8 cellular contexts compared by ENCODE assay signal in genomic region chr5:98933446-98934072, GRCh38. TPM values are rescaled to one million over a fixed set of nuclear protein-coding genes. Genes with fewer than 3 reads are reported as not detected.
DNase-seq lines count a peak whose midpoint lies in the region; ATAC-seq, FAIRE-seq and TF ChIP-seq lines count a peak whose summit lies in the region.

No MANE protein-coding gene starts in this region.

- peaks cover 41% of the 10 kb centered on the region for H3K79me2 ChIP-seq in K562 (ENCODE audit: control insufficient read depth, insufficient read depth, low read length)

- H3K27ac Mint-ChIP-seq in CD8-positive, alpha-beta memory T cell: peak overlapping the region; percentile 90 to 100 (median 95)

- POLR2A ChIA-PET in CD8-positive, alpha-beta memory T cell (lab: Charles Lee): interaction anchor here (1.5 kb wide), 1 partner anchor 104 kb away, joined by 3 read pairs; no protein-coding TSS in a partner anchor
- POLR2A ChIA-PET in K562 (lab: Yijun Ruan, JAX): interaction anchor here (0.9 to 1.0 kb wide), 3 partner anchors 15 to 35 kb away, joined by 3 to 6 read pairs (median 4); no protein-coding TSS in a partner anchor

- 79% methylated on average over 5 of the region's 5 CpGs for WGBS in K562 (ENCODE audit: insufficient coverage, low coverage, missing lambda C conversion rate)

- no peak for TF ChIP-seq EP300 in K562 (IDR thresholded peaks at IDR 0.05; ENCODE audit: low read length)

- DNase-seq in CD8-positive, alpha-beta memory T cell: peak in 3 of 5 donors; percentile 54 to 72 (median 67)
- no peak for DNase-seq in K562 (ENCODE audit: extremely low read depth in 1 of 4, low spot score in 3 of 4)
- DNase-seq in nucleus accumbens (lab: John Stamatoyannopoulos, UW): no peak
- no peak for DNase-seq in ureter (ENCODE audit: low spot score)
- DNase-seq in activated CD4-positive, alpha-beta T cell treated with anti-CD3 and anti-CD28 coated beads for 48 hours: no peak

- H3K9me3 Mint-ChIP-seq in CD8-positive, alpha-beta memory T cell: no peaks in the 10 kb centered on the region

- no peaks in the 10 kb centered on the region for H3K27me3 ChIP-seq in CD8-positive, alpha-beta memory T cell (ENCODE audit: insufficient read depth, low read length, poor library complexity, severe bottlenecking)
- H3K27me3 ChIP-seq in K562 (ENCODE audit: control insufficient read depth in 2 of 2, insufficient read depth in 2 of 2, low read length in 2 of 2): no peaks in the 10 kb centered on the region

- in situ Hi-C loops in K562 (cut with MboI): no loop called here

- H3K4me3 Mint-ChIP-seq in CD8-positive, alpha-beta memory T cell: peak overlapping the region; percentile 0 to 64 (median 23)

- H4K20me1 ChIP-seq in K562 (replicated peaks; ENCODE audit: control insufficient read depth, insufficient read depth, low read length): no peaks in the 10 kb centered on the region

- TF ChIP-seq RAD21 in K562 (CRISPR knock-in tag; conservative IDR thresholded peaks at IDR 0.05 in 1 of 2, IDR thresholded peaks at IDR 0.05 in 1 of 2): no peak

- peak overlapping the region; percentile 28 for H3K27ac ChIP-seq in CD8-positive, alpha-beta memory T cell (ENCODE audit: low read depth, low read length)
- H3K27ac ChIP-seq in K562 (ENCODE audit: extremely low read depth, low read depth, low read length): no peak overlapping the region

- peaks cover 55 to 87% (median 69%) of the 10 kb centered on the region in 3 donors for H3K4me1 Mint-ChIP-seq in CD8-positive, alpha-beta memory T cell

- ATAC-seq in GM19372 (IDR thresholded peaks at IDR 0.05; ENCODE audit: low read depth, unreplicated experiment) (peak; percentile 15), HG03575 (IDR thresholded peaks at IDR 0.05; ENCODE audit: extremely low read depth, insufficient number of reproducible peaks, low FRiP score, unreplicated experiment) (peak; percentile 23), K562 (no peak), HG02970 (IDR thresholded peaks at IDR 0.05; ENCODE audit: low FRiP score, unreplicated experiment) (no peak)

- no peak overlapping the region for H2AFZ ChIP-seq in K562 (ENCODE audit: low read depth, low read length)

- intact Hi-C loops in K562 (cut with micrococcal nuclease): no loop called here

- CTCF ChIA-PET in CD8-positive, alpha-beta memory T cell (lab: Charles Lee): no interaction called here
- CTCF ChIA-PET in K562 (lab: Yijun Ruan, JAX; ENCODE audit: low intra/inter-chr PET ratio): no interaction called here

- peaks cover 54% of the 10 kb centered on the region for H3K4me1 ChIP-seq in CD8-positive, alpha-beta memory T cell (ENCODE audit: insufficient read depth, low read length)
- peaks cover 5 to 25% of the 10 kb centered on the region in 2 experiments; a peak in 4 of 5 replicates for H3K4me1 ChIP-seq in K562 (replicated peaks in 1 of 2; ENCODE audit: control insufficient read depth in 2 of 2, insufficient read depth in 2 of 2, low read length in 2 of 2)

- H3K9me3 ChIP-seq in CD8-positive, alpha-beta memory T cell (ENCODE audit: low read length): no peaks in the 10 kb centered on the region
- H3K9me3 ChIP-seq in K562 (replicated peaks; ENCODE audit: control insufficient read depth, insufficient read depth, low read depth, low read length): no peaks in the 10 kb centered on the region

- H3K4me3 ChIP-seq in CD8-positive, alpha-beta memory T cell (ENCODE audit: low read length): no peak overlapping the region
- no peak overlapping the region for H3K4me3 ChIP-seq in K562

- TF ChIP-seq CTCF in K562 (IDR thresholded peaks at IDR 0.05 in 2 of 3, conservative IDR thresholded peaks at IDR 0.05 in 1 of 3; ENCODE audit: insufficient read depth in 2 of 3, low read depth in 1 of 3, low read length in 3 of 3): no peak

- BruUV-seq in K562 (replicated peaks; lab: Mats Ljungman, UMichigan): no TSS peak

- no peak for TF ChIP-seq POLR2A in K562 (conservative IDR thresholded peaks at IDR 0.05)

- peaks cover 0 to 7% of the 10 kb centered on the region in 2 donors for H3K27me3 Mint-ChIP-seq in CD8-positive, alpha-beta memory T cell

- peaks cover 0 to 35% (median 2%) of the 10 kb centered on the region in 3 donors for H3K36me3 Mint-ChIP-seq in CD8-positive, alpha-beta memory T cell

- H3K9me1 ChIP-seq in K562 (ENCODE audit: control insufficient read depth, insufficient read depth, low read length): no peaks in the 10 kb centered on the region

- no peak overlapping the region for H3K9ac ChIP-seq in K562 (ENCODE audit: insufficient read depth in 1 of 2, low read depth in 2 of 2, low read length in 2 of 2)

- no peak for FAIRE-seq in K562 (lab: Jason Lieb, UNC)

- no peak overlapping the region for H3K4me2 ChIP-seq in K562 (ENCODE audit: insufficient read depth, low read length)

- H3K36me3 ChIP-seq in CD8-positive, alpha-beta memory T cell (ENCODE audit: insufficient read depth, low read length): no peaks in the 10 kb centered on the region
- peaks cover 8% of the 10 kb centered on the region; the same call in 2 of the 3 replicates for H3K36me3 ChIP-seq in K562 (ENCODE audit: control insufficient read depth, insufficient read depth, low read length)

TF ChIP-seq in K562, 482 proteins besides CTCF, POLR2A, EP300 and RAD21:
- TF ChIP-seq ZNF445 (CRISPR knock-in tag; IDR thresholded peaks at IDR 0.05; ENCODE audit: low read depth) (no peak), GMEB1 (CRISPR knock-in tag; IDR thresholded peaks at IDR 0.05) (no peak), POLR2B (IDR thresholded peaks at IDR 0.05; ENCODE audit: low read depth, partially characterized antibody) (peak; percentile 14), POLR2AphosphoS2 (IDR thresholded peaks at IDR 0.05; ENCODE audit: low read length) (no peak), ZNF695 (CRISPR knock-in tag; IDR thresholded peaks at IDR 0.05) (no peak), TCFL5 (CRISPR knock-in tag; conservative IDR thresholded peaks at IDR 0.05) (no peak), RBM15 (IDR thresholded peaks at IDR 0.05; ENCODE audit: insufficient read depth, low read length) (no peak), MCM3 (IDR thresholded peaks at IDR 0.05) (no peak)

RNA-seq across cellular contexts. Expression of gene CHD1, which starts 4.8 kb away (rescaled TPM):
- 10 to 100 TPM; 70.8 to 73.6 TPM for total RNA-seq in CD8-positive, alpha-beta memory T cell
- 14.1 TPM for polyA plus RNA-seq in CD8-positive, alpha-beta memory T cell
- total RNA-seq in K562 (2011; cell fraction: chromatin; rRNA removed; ENCODE audit: low replicate concordance): 44.8 and 254 TPM in 2 replicates
- 14.8 and 27.5 TPM in 2 replicates for total RNA-seq in K562 (2011; cell fraction: nucleolus; rRNA removed)
- 79.9 and 108 TPM in 2 replicates for total RNA-seq in K562 (2011; cell fraction: nucleoplasm; rRNA removed)
- total RNA-seq in K562 (2014; rRNA removed) (55.6 and 58.7 TPM in 2 replicates), K562 (2014; rRNA removed; fragmentation: Illumina TruSeq; extraction: Trizol) (103 and 112 TPM in 2 replicates), K562 (2015; rRNA removed; fragmentation: Illumina TruSeq; extraction: Trizol) (124 and 133 TPM in 2 replicates), K562 (2021) (48.8 and 50.3 TPM in 2 replicates), ureter (53.5 TPM)
- polyA plus RNA-seq in K562 (2011; rRNA removed) (38.0 and 68.0 TPM in 2 replicates), K562 (2014; fragmentation: Illumina TruSeq; extraction: Trizol) (56.4 and 90.8 TPM in 2 replicates), K562 (2014; fragmentation: Nextera tagmentation; extraction: Ambion mirVana) (10 to 100 TPM; 27.3 to 28.6 TPM), K562 (2014; rRNA removed) (45.3 and 52.6 TPM in 2 replicates)
- 12.8 and 20.8 TPM in 2 replicates for polyA plus RNA-seq in K562 (2011; cell fraction: cytosol; rRNA removed)
- 65.9 and 75.1 TPM in 2 replicates for polyA plus RNA-seq in K562 (2011; cell fraction: nucleus; rRNA removed)
- 24.9 and 26.1 TPM in 2 replicates for polyA plus RNA-seq in K562 (2012)
- polyA minus RNA-seq in K562 (2011; rRNA and poly(A)+ RNA removed): 142 and 159 TPM in 2 replicates
- polyA minus RNA-seq in K562 (2011; cell fraction: cytosol; rRNA and poly(A)+ RNA removed): 32.8 and 50.2 TPM in 2 replicates
- polyA minus RNA-seq in K562 (2011; cell fraction: nucleus; rRNA and poly(A)+ RNA removed): 89.1 and 140 TPM in 2 replicates

Comparison
In these comparisons a context has a peak if more than half of its experiments do, and no peak if none do; other contexts are left out.
1. DNase-seq: peak in CD8-positive, alpha-beta memory T cell (3 of 5); none in K562 (0 of 4), nucleus accumbens (0 of 56), ureter (single experiment) and activated CD4-positive, alpha-beta T cell treated with anti-CD3 and anti-CD28 coated beads for 48 hours (single experiment).
2. ATAC-seq: peak in GM19372 (single experiment) and HG03575 (single experiment); none in K562 (single experiment) and HG02970 (single experiment).